ENCODE assay signal across 15 cellular contexts in genomic region chr12:131986361-131986760, GRCh38.
"Had no signal": no experiment of that assay in that cellular context is flagged by ENCODE, and none has a peak within 500 bp of the region (broad histone marks: within the 10 kb centered on the region; RNA-seq: fewer than 3 reads in every experiment).

No MANE protein-coding gene starts in this region.

- H3K27ac ChIP-seq: brain microvascular endothelial cell had no signal

- ATAC-seq: activated naive CD4-positive, alpha-beta T cell treated with anti-CD3 and anti-CD28 coated beads, Interleukin-2, amount 50 U/mL, for 72 hours; right cardiac atrium; stimulated activated memory B cell treated with anti-CD40 and anti-IgM and Interleukin-4, amounts not matched to agents 10 μg/mL and 1 μg/mL and 100 μg/mL, for 72 hours had no signal

- H3K9me3 Mint-ChIP-seq: activated CD4-positive, alpha-beta memory T cell treated with anti-CD3 and anti-CD28 coated beads, Interleukin-2, amount 10 ng/mL, durations not matched to agents 7 days and 5 days; activated naive CD4-positive, alpha-beta T cell treated with anti-CD3 and anti-CD28 coated beads, Interleukin-2, amount 50 U/mL, for 72 hours; activated T-helper 2 cell treated with anti-CD3 and anti-CD28 coated beads, Interferon-gamma antibody, Interleukin-2, Interleukin-4, amounts not matched to agents 10 μg/mL and 5 μg/mL and 100 μg/mL, durations not matched to agents 14 hours and 24 hours and 36 hours; neural crest cell; stimulated activated memory B cell treated with anti-CD40 and anti-IgM and Interleukin-4, amounts not matched to agents 10 μg/mL and 1 μg/mL and 100 μg/mL, for 72 hours had no signal

- H3K4me3 Mint-ChIP-seq: activated CD4-positive, alpha-beta memory T cell treated with anti-CD3 and anti-CD28 coated beads, Interleukin-2, amount 10 ng/mL, durations not matched to agents 7 days and 5 days; neural crest cell; stimulated activated memory B cell treated with anti-CD40 and anti-IgM and Interleukin-4, amounts not matched to agents 10 μg/mL and 1 μg/mL and 100 μg/mL, for 72 hours had no signal

- H3K4me1 Mint-ChIP-seq: activated CD4-positive, alpha-beta memory T cell treated with anti-CD3 and anti-CD28 coated beads, Interleukin-2, amount 10 ng/mL, durations not matched to agents 7 days and 5 days; stimulated activated memory B cell treated with anti-CD40 and anti-IgM and Interleukin-4, amounts not matched to agents 10 μg/mL and 1 μg/mL and 100 μg/mL, for 72 hours had no signal

- H3K27me3 Mint-ChIP-seq: activated CD4-positive, alpha-beta memory T cell treated with anti-CD3 and anti-CD28 coated beads, Interleukin-2, amount 10 ng/mL, durations not matched to agents 7 days and 5 days; stimulated activated memory B cell treated with anti-CD40 and anti-IgM and Interleukin-4, amounts not matched to agents 10 μg/mL and 1 μg/mL and 100 μg/mL, for 72 hours had no signal

- H3K27me3 ChIP-seq: brain microvascular endothelial cell had no signal

- H3K27ac Mint-ChIP-seq: activated CD4-positive, alpha-beta memory T cell treated with anti-CD3 and anti-CD28 coated beads, Interleukin-2, amount 10 ng/mL, durations not matched to agents 7 days and 5 days; activated T-helper 2 cell treated with anti-CD3 and anti-CD28 coated beads, Interferon-gamma antibody, Interleukin-2, Interleukin-4, amounts not matched to agents 10 μg/mL and 5 μg/mL and 100 μg/mL, durations not matched to agents 14 hours and 24 hours and 36 hours; stimulated activated memory B cell treated with anti-CD40 and anti-IgM and Interleukin-4, amounts not matched to agents 10 μg/mL and 1 μg/mL and 100 μg/mL, for 72 hours had no signal

- DNase-seq: activated CD4-positive, alpha-beta memory T cell treated with anti-CD3 and anti-CD28 coated beads, Interleukin-2, amount 10 ng/mL, durations not matched to agents 7 days and 5 days; activated CD4-positive, alpha-beta T cell treated with anti-CD3 and anti-CD28 coated beads for 1 hour; amniotic stem cell; brain microvascular endothelial cell; effector memory CD4-positive, alpha-beta T cell; hippocampal formation; kidney glomerular epithelial cell; posterior cingulate gyrus; right cardiac atrium; substantia nigra; T-helper 9 cell had no signal
